Comparison of ENCODE assay signal across 1 cellular context in the genomic region with DNA sequence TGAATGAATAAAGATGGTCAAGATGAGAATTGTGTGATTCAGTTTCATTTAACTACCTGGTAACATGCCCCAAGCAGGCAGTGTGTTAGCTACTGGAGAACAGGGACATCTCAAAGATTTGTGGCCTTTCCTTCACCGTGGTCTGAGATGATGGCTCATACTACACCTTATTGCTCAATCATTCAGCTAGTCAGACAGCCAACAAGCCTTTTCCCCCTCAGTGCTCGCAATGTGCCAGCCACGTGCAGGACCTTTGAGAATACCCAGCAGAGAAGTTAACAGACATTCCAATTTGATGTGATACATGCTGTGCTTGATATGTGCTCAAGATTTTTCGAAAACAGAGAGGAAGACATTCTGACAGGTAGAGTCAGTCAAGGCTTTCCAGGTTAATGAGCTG.
TF ChIP-seq lines count a peak whose summit lies in the region.

No MANE protein-coding gene starts in this region.

TF ChIP-seq in SK-N-SH, 30 proteins besides CTCF, POLR2A, EP300 and RAD21 (continued from another document):
- TF ChIP-seq GATA2 (CRISPR knock-in tag; IDR thresholded peaks at IDR 0.05) (no peak), YY1 (IDR thresholded peaks at IDR 0.05; ENCODE audit: low read depth) (no peak), RXRA (IDR thresholded peaks at IDR 0.05; ENCODE audit: borderline replicate concordance, low read depth) (no peak), RCOR1 (IDR thresholded peaks at IDR 0.05; ENCODE audit: low read length) (no peak), FOXJ3 (CRISPR knock-in tag; IDR thresholded peaks at IDR 0.05) (no peak)
- TF ChIP-seq, protein P1, sequence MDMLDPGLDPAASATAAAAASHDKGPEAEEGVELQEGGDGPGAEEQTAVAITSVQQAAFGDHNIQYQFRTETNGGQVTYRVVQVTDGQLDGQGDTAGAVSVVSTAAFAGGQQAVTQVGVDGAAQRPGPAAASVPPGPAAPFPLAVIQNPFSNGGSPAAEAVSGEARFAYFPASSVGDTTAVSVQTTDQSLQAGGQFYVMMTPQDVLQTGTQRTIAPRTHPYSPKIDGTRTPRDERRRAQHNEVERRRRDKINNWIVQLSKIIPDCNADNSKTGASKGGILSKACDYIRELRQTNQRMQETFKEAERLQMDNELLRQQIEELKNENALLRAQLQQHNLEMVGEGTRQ (IDR thresholded peaks at IDR 0.05; ENCODE audit: borderline replicate concordance, low read depth, low read length) = no peak
- TF ChIP-seq, protein P2, sequence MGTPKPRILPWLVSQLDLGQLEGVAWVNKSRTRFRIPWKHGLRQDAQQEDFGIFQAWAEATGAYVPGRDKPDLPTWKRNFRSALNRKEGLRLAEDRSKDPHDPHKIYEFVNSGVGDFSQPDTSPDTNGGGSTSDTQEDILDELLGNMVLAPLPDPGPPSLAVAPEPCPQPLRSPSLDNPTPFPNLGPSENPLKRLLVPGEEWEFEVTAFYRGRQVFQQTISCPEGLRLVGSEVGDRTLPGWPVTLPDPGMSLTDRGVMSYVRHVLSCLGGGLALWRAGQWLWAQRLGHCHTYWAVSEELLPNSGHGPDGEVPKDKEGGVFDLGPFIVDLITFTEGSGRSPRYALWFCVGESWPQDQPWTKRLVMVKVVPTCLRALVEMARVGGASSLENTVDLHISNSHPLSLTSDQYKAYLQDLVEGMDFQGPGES (IDR thresholded peaks at IDR 0.05; ENCODE audit: low read depth, low read length) = no peak
